Comparison of ENCODE assay signal across 8 cellular contexts in genomic region chr2:231661422-231662027, GRCh38. TPM values are rescaled to one million over a fixed set of nuclear protein-coding genes. Genes with fewer than 3 reads are reported as not detected.
DNase-seq lines count a peak whose midpoint lies in the region; ATAC-seq, FAIRE-seq and TF ChIP-seq lines count a peak whose summit lies in the region.

No MANE protein-coding gene starts in this region.

- H2BK5ac ChIP-seq in H9 (ENCODE audit: insufficient read length, low read length) = no peak overlapping the region

- no peaks in the 10 kb centered on the region for H4K20me1 ChIP-seq in H9 (ENCODE audit: control insufficient read depth, insufficient read depth, insufficient read length)

- peaks cover 0 to 7% (median 0%) of the 10 kb centered on the region in 3 experiments; a peak in 3 of 7 replicates for H3K36me3 Mint-ChIP-seq in H9 (ENCODE audit: insufficient read depth in 1 of 3, low read depth in 3 of 3)
- H3K36me3 Mint-ChIP-seq in activated CD4-positive, alpha-beta memory T cell treated with anti-CD3 and anti-CD28 coated beads, Interleukin-2, amount 10 ng/mL, durations not matched to agents 7 days and 5 days (ENCODE audit: low read depth) = peaks cover 10% of the 10 kb centered on the region

- peaks cover 9% of the 10 kb centered on the region for H3K27me3 Mint-ChIP-seq in H9 (ENCODE audit: low read depth)
- H3K27me3 Mint-ChIP-seq in activated CD4-positive, alpha-beta memory T cell treated with anti-CD3 and anti-CD28 coated beads, Interleukin-2, amount 10 ng/mL, durations not matched to agents 7 days and 5 days = no peaks in the 10 kb centered on the region

- H2BK12ac ChIP-seq in H9 (ENCODE audit: insufficient read length, low read depth, low read length) = no peak overlapping the region

- H3K27me3 ChIP-seq in H9 (ENCODE audit: insufficient read depth, low read length) (no peaks in the 10 kb centered on the region), right atrium auricular region (no peaks in the 10 kb centered on the region), small intestine (ENCODE audit: control insufficient read depth in 2 of 2, insufficient read depth in 2 of 2, low read length in 2 of 2) (no peaks in the 10 kb centered on the region)

- no peak overlapping the region for H3K27ac ChIP-seq in H9 (ENCODE audit: insufficient read length, low read depth, low read length)
- H3K27ac ChIP-seq in right atrium auricular region = peak overlapping the region; percentile 91 to 92
- H3K27ac ChIP-seq in small intestine (ENCODE audit: low read depth in 1 of 2, low read length in 1 of 2) = peak overlapping the region; percentile 86 to 97

- H3K23me2 ChIP-seq in H9 (ENCODE audit: insufficient read length, low read depth, low read length, poor library complexity, severe bottlenecking) = no peaks in the 10 kb centered on the region

- DNase-seq in H9 (no peak), right atrium auricular region (ENCODE audit: low spot score) (no peak), small intestine (no peak), NCI-H82 (lab: John Stamatoyannopoulos, UW) (no peak)
- DNase-seq in activated CD4-positive, alpha-beta memory T cell treated with anti-CD3 and anti-CD28 coated beads, Interleukin-2, amount 10 ng/mL, durations not matched to agents 7 days and 5 days = no peak
- no peak for DNase-seq in stimulated activated naive CD4-positive, alpha-beta T cell treated with Interleukin-2 at 50 U/mL for 16 hours (lab: John Stamatoyannopoulos, UW)

- H3K4me1 ChIP-seq in H9 (ENCODE audit: insufficient read depth, low read length) (peaks cover 4% of the 10 kb centered on the region; the same call in 1 of the 2 replicates), right atrium auricular region (peaks cover 3 to 25% of the 10 kb centered on the region in 2 donors), small intestine (ENCODE audit: control insufficient read depth in 2 of 2, insufficient read depth in 1 of 2, low read depth in 1 of 2, low read length in 1 of 2) (peaks cover 5% of the 10 kb centered on the region in 2 donors)

- H3K18ac ChIP-seq in H9 (ENCODE audit: insufficient read length, low read depth, low read length) = peak overlapping the region; percentile 69

- H3T11ph ChIP-seq in H9 (ENCODE audit: low read length) = no peak overlapping the region

- H3K9me3 Mint-ChIP-seq in H9 = peaks cover 0 to 3% of the 10 kb centered on the region in 2 experiments; a peak in 2 of 5 replicates
- H3K9me3 Mint-ChIP-seq in activated CD4-positive, alpha-beta memory T cell treated with anti-CD3 and anti-CD28 coated beads, Interleukin-2, amount 10 ng/mL, durations not matched to agents 7 days and 5 days = peaks cover 5% of the 10 kb centered on the region

- no peak overlapping the region for H3K23ac ChIP-seq in H9 (ENCODE audit: insufficient read length, low read depth, low read length)

- H4K91ac ChIP-seq in H9 (ENCODE audit: insufficient read length, low read depth, low read length) = no peak overlapping the region

- H2BK120ac ChIP-seq in H9 (ENCODE audit: low read depth, low read length, poor library complexity, severe bottlenecking) = peak overlapping the region; percentile 28

- no CpG with 5 or more reads among the region's 28 CpGs for WGBS in H9 (ENCODE audit: extremely low coverage, insufficient read length, low lambda C conversion rate)
- WGBS in small intestine, 3 donors = 67 to 76% (median 76%) methylated on average over 28 of the region's 28 CpGs

- no peaks in the 10 kb centered on the region for H3K79me1 ChIP-seq in H9 (ENCODE audit: insufficient read depth, low read depth, low read length, poor library complexity, severe bottlenecking)

- H3K4ac ChIP-seq in H9 (ENCODE audit: low read depth, low read length) = no peak overlapping the region; the same call in 1 of the 2 replicates

- H3K36me3 ChIP-seq in right atrium auricular region (no peaks in the 10 kb centered on the region), small intestine (ENCODE audit: control insufficient read depth in 2 of 2, insufficient read depth in 2 of 2, low read length in 2 of 2) (no peaks in the 10 kb centered on the region)

- no peaks in the 10 kb centered on the region for H3K79me2 ChIP-seq in H9 (ENCODE audit: insufficient read depth, low read length)

- no peaks in the 10 kb centered on the region for H3K9me3 ChIP-seq in H9 (ENCODE audit: control insufficient read depth, low read depth, low read length)
- no peaks in the 10 kb centered on the region for H3K9me3 ChIP-seq in right atrium auricular region
- H3K9me3 ChIP-seq in small intestine (ENCODE audit: control insufficient read depth, low read depth) = no peaks in the 10 kb centered on the region

- H4K5ac ChIP-seq in H9 (ENCODE audit: insufficient read length, low read depth, low read length) = no peak overlapping the region

- no peak overlapping the region for H4K8ac ChIP-seq in H9 (replicated peaks; ENCODE audit: insufficient read length, low read depth, low read length)

- peaks cover 18 to 34% of the 10 kb centered on the region in 2 experiments for H3K4me1 Mint-ChIP-seq in H9
- H3K4me1 Mint-ChIP-seq in activated CD4-positive, alpha-beta memory T cell treated with anti-CD3 and anti-CD28 coated beads, Interleukin-2, amount 10 ng/mL, durations not matched to agents 7 days and 5 days = peaks cover 30% of the 10 kb centered on the region

- H3K9ac ChIP-seq in H9 (ENCODE audit: extremely low read depth, insufficient read length, low read length) = peak overlapping the region; percentile 47

- H3K4me3 ChIP-seq in right atrium auricular region (peak overlapping the region; percentile 19 to 50), small intestine (ENCODE audit: low read depth in 1 of 2, low read length in 2 of 2) (peak overlapping the region in 1 of 2 donors; percentile 49)

- CTCF ChIA-PET in activated CD4-positive, alpha-beta memory T cell treated with anti-CD3 and anti-CD28 coated beads, Interleukin-2, amount 10 ng/mL, durations not matched to agents 7 days and 5 days (lab: Charles Lee) = interaction anchor here (1.1 to 14.0 kb wide), 6 partner anchors 13 to 53 kb away, joined by 3 to 116 read pairs (median 10); no protein-coding TSS in a partner anchor

- no peak for FAIRE-seq in small intestine (lab: Jason Lieb, UNC)

- H3K4me3 Mint-ChIP-seq in H9 = peak overlapping the region; percentile 36 to 67; a peak in 4 of 5 replicates
- H3K4me3 Mint-ChIP-seq in activated CD4-positive, alpha-beta memory T cell treated with anti-CD3 and anti-CD28 coated beads, Interleukin-2, amount 10 ng/mL, durations not matched to agents 7 days and 5 days = peak overlapping the region; percentile 73

- H3K4me2 ChIP-seq in H9 (ENCODE audit: insufficient read depth, insufficient read length, low read length) = no peak overlapping the region

- ATAC-seq in HG03025 (IDR thresholded peaks at IDR 0.05; ENCODE audit: low FRiP score, unreplicated experiment) (no peak), GM19023 (IDR thresholded peaks at IDR 0.05; ENCODE audit: unreplicated experiment) (no peak)

- H2AK5ac ChIP-seq in H9 (ENCODE audit: insufficient read length, low read length) = no peak overlapping the region

- peak overlapping the region in 2 of 3 experiments; percentile 50 to 90; a peak in 2 of 7 replicates for H3K27ac Mint-ChIP-seq in H9
- H3K27ac Mint-ChIP-seq in activated CD4-positive, alpha-beta memory T cell treated with anti-CD3 and anti-CD28 coated beads, Interleukin-2, amount 10 ng/mL, durations not matched to agents 7 days and 5 days = peak overlapping the region; percentile 90

- TF ChIP-seq CTCF in H9 (conservative IDR thresholded peaks at IDR 0.05) (no peak), right atrium auricular region (IDR thresholded peaks at IDR 0.05) (no peak)

- POLR2A ChIA-PET in activated CD4-positive, alpha-beta memory T cell treated with anti-CD3 and anti-CD28 coated beads, Interleukin-2, amount 10 ng/mL, durations not matched to agents 7 days and 5 days (lab: Charles Lee) = interaction anchor here (0.6 to 8.2 kb wide), 14 partner anchors 14 to 198 kb away, joined by 3 to 37 read pairs (median 4); partner anchors contain the start of genes NCL and PTMA

- H3K56ac ChIP-seq in H9 (ENCODE audit: insufficient read length, low read depth, low read length) = no peak overlapping the region

- H3K14ac ChIP-seq in H9 (ENCODE audit: insufficient read depth, low read length) = peak overlapping the region; percentile 83

- H2AFZ ChIP-seq in H9 (ENCODE audit: low read length) = no peak overlapping the region

- no peak overlapping the region for H2BK15ac ChIP-seq in H9 (ENCODE audit: low read depth, low read length)

- no peak overlapping the region for H2BK20ac ChIP-seq in H9 (ENCODE audit: low read depth, low read length, poor library complexity, severe bottlenecking)

RNA-seq across cellular contexts. Expression of gene PTMA, which starts 46.8 kb away (rescaled TPM):
- total RNA-seq in H9 (2021) (1,963 and 2,010 TPM in 2 replicates), right atrium auricular region (100 to 1,000 TPM; 234 to 430 TPM)
- 1,000 to 10,000 TPM; 1,300 to 1,326 TPM for total RNA-seq in activated CD4-positive, alpha-beta memory T cell treated with anti-CD3 and anti-CD28 coated beads, Interleukin-2, amount 10 ng/mL, durations not matched to agents 7 days and 5 days
- polyA plus RNA-seq in small intestine = 1,000 to 10,000 TPM; 1,019 to 2,156 (median 1,110) TPM
